ENCODE assay signal across 9 cellular contexts in the genomic region with DNA sequence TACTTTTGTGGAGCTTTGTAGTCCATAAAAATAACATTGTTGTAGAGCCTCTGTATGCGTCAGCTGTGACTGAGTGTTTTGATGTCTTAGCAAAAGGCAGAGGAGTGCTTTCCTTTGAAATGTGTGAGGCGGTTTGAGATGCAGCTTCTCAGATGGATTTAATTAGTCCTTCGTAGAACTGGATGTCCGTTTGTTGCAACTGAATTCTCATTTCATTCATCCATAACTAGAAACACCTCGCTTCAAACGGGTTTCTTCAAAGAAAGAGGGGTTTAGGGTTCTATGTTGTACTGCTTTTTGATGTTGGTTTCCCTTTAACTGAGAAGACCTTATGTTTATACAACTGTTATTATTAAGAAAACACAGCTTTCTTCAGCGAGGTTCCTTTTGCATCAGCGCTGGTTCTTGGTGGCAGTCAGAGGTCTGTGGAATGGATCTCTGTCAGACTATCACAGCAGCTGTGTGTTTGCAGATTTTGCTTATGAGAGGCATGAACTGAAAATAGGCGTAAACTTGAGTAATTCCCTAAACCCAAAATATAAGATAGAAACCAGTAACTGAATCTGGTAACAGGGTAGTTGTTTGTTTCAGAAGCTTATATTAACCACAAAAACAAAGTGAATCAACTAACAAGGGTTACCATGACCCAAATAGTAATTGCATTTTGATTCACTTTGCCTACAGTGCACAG.
DNase-seq lines count a peak whose midpoint lies in the region; ATAC-seq lines count a peak whose summit lies in the region.
"Had no signal": no experiment of that assay in that cellular context is flagged by ENCODE, and none has a peak within 500 bp of the region (broad histone marks: within the 10 kb centered on the region; RNA-seq: fewer than 3 reads in every experiment).

No MANE protein-coding gene starts in this region.

- H3K36me3 ChIP-seq in CD4-positive, alpha-beta memory T cell (ENCODE audit: insufficient read depth, low read length) = no peaks in the 10 kb centered on the region

- no peak overlapping the region for H3K27ac ChIP-seq in CD4-positive, alpha-beta memory T cell (ENCODE audit: low read depth, low read length)

- CTCF ChIA-PET in CD4-positive, alpha-beta memory T cell (lab: Charles Lee; ENCODE audit: partially characterized antibody) = no interaction called here

- H3K4me3 Mint-ChIP-seq in CD4-positive, alpha-beta memory T cell = peak overlapping the region in 1 of 8 donors; percentile 32
- H3K4me3 Mint-ChIP-seq in activated T-cell treated with anti-CD3 and anti-CD28 coated beads, Interleukin-2, amount 50 U/mL, for 4 hours = no peak overlapping the region
- H3K4me3 Mint-ChIP-seq: naive B cell had no signal

- no peaks in the 10 kb centered on the region for H3K4me1 ChIP-seq in CD4-positive, alpha-beta memory T cell (ENCODE audit: insufficient read depth, low read length)

- peak overlapping the region in 4 of 7 donors; percentile 24 to 53 (median 40) for H3K27ac Mint-ChIP-seq in CD4-positive, alpha-beta memory T cell
- H3K27ac Mint-ChIP-seq: naive B cell had no signal

- POLR2A ChIA-PET in CD4-positive, alpha-beta memory T cell (lab: Charles Lee; ENCODE audit: partially characterized antibody) = no interaction called here

- peak in 3 of 5 donors; percentile 0 to 8 (median 1) for DNase-seq in CD4-positive, alpha-beta memory T cell
- no peak for DNase-seq in activated T-cell treated with anti-CD3 and anti-CD28 coated beads, Interleukin-2, amount 50 U/mL, for 4 hours
- DNase-seq in non-pigmented ciliary epithelial cell (ENCODE audit: low read depth) (peak; percentile 73), DMS 273 (lab: John Stamatoyannopoulos, UW; ENCODE audit: unreplicated experiment) (no peak), cerebellum (ENCODE audit: low spot score) (no peak), NCI-H82 treated with DMSO at 0.1 percent for 48 hours (lab: John Stamatoyannopoulos, UW; ENCODE audit: unreplicated experiment) (no peak)
- DNase-seq: naive B cell had no signal

- peaks cover 0 to 2% (median 0%) of the 10 kb centered on the region in 8 donors for H3K9me3 Mint-ChIP-seq in CD4-positive, alpha-beta memory T cell
- no peaks in the 10 kb centered on the region for H3K9me3 Mint-ChIP-seq in activated T-cell treated with anti-CD3 and anti-CD28 coated beads, Interleukin-2, amount 50 U/mL, for 4 hours
- H3K9me3 Mint-ChIP-seq: naive B cell had no signal

- H3K27me3 Mint-ChIP-seq in CD4-positive, alpha-beta memory T cell = no peaks in the 10 kb centered on the region
- no peaks in the 10 kb centered on the region for H3K27me3 Mint-ChIP-seq in activated T-cell treated with anti-CD3 and anti-CD28 coated beads, Interleukin-2, amount 50 U/mL, for 4 hours (ENCODE audit: low read depth)
- H3K27me3 Mint-ChIP-seq: naive B cell had no signal

- ATAC-seq in GM19023 (IDR thresholded peaks at IDR 0.05; ENCODE audit: unreplicated experiment) (peak; percentile 92), HG03064 (IDR thresholded peaks at IDR 0.05; ENCODE audit: low read depth, unreplicated experiment) (peak; percentile 91)
- ATAC-seq in activated T-cell treated with anti-CD3 and anti-CD28 coated beads, Interleukin-2, amount 50 U/mL, for 4 hours = peak; percentile 79

- H3K36me3 Mint-ChIP-seq in CD4-positive, alpha-beta memory T cell = peaks cover 4 to 6% of the 10 kb centered on the region in 2 donors
- no peaks in the 10 kb centered on the region for H3K36me3 Mint-ChIP-seq in activated T-cell treated with anti-CD3 and anti-CD28 coated beads, Interleukin-2, amount 50 U/mL, for 4 hours (ENCODE audit: insufficient read depth)
- H3K36me3 Mint-ChIP-seq: naive B cell had no signal

- intact Hi-C loops in CD4-positive, alpha-beta memory T cell (cut with micrococcal nuclease) = no loop called here

- no peaks in the 10 kb centered on the region for H3K27me3 ChIP-seq in CD4-positive, alpha-beta memory T cell (ENCODE audit: insufficient read depth, low read length)

- H3K4me3 ChIP-seq in CD4-positive, alpha-beta memory T cell (ENCODE audit: low read length in 2 of 2) = no peak overlapping the region

- H3K4me1 Mint-ChIP-seq in CD4-positive, alpha-beta memory T cell = peaks cover 9 to 16% (median 13%) of the 10 kb centered on the region in 4 donors
- peaks cover 25% of the 10 kb centered on the region for H3K4me1 Mint-ChIP-seq in activated T-cell treated with anti-CD3 and anti-CD28 coated beads, Interleukin-2, amount 50 U/mL, for 4 hours (ENCODE audit: low read depth)
- H3K4me1 Mint-ChIP-seq: naive B cell had no signal

- no peaks in the 10 kb centered on the region for H3K9me3 ChIP-seq in CD4-positive, alpha-beta memory T cell (ENCODE audit: control insufficient read depth in 1 of 2, low read length in 2 of 2)

Comparison
In these comparisons a context has a peak if more than half of its experiments do, and no peak if none do; other contexts are left out.
1. DNase-seq: peak in CD4-positive, alpha-beta memory T cell (3 of 5) and non-pigmented ciliary epithelial cell (single experiment); none in activated T-cell treated with anti-CD3 and anti-CD28 coated beads, Interleukin-2, amount 50 U/mL, for 4 hours (single experiment), DMS 273 (single experiment), cerebellum (single experiment) and NCI-H82 treated with DMSO at 0.1 percent for 48 hours (single experiment).
2. Peak in every context shown above with its lines, with median percentiles within 50 percentile points of each other: ATAC-seq.